ENCODE assay signal across 1 cellular context in genomic region chrX:154805696-154806091, GRCh38.
TF ChIP-seq lines count a peak whose summit lies in the region.

No MANE protein-coding gene starts in this region.

TF ChIP-seq in endothelial cell of umbilical vein, 7 proteins besides CTCF, POLR2A, EP300 and RAD21 (continued from another document):
- TF ChIP-seq MYC (IDR thresholded peaks at IDR 0.05; ENCODE audit: low read depth, low read length) (no peak), MAX (IDR thresholded peaks at IDR 0.05; ENCODE audit: insufficient read depth, insufficient read length) (no peak)
